In the genomic region with DNA sequence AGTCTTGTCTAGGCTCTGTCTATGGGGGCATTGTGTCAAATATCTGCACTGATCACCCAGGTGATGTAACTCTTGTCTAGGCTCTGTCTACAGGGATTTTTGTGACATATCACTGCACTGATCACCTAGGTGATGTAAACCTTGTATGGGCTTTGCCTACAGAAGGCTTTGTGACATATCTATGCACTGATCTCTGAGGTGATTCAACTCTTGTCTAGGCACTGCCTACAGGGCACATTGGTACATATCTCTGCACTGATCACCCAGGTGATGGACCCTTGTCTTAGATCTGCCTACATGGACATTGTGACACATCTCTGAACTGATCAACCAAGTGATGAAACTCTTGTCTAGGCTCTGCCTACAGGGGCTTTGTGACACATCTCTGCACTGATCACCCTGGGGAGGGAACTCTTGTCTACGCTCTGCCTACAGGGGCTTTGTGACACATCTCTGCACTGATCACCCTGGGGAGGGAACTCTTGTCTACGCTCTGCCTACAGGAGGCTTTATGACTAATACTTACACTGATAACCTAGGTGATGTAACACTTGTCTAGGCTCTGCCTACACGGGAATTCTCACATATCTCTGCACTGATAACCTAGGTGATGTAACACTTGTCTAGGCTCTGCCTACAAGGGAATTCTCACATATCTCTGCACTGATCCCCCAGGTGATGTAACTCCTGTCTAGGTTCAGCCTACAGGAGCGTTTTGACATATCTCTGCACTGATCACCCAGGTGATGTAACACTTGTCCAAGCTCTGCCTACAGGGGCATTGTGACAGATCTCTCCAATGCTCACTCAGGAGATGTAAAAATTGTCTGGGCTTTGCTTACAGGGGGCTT, we compare ENCODE assay signal across 1 cellular context.
TF ChIP-seq lines count a peak whose summit lies in the region.
"Not testable (repeated sequence)": the region's sequence is repeated elsewhere in the genome, so short reads cannot be mapped to it uniquely, and the experiment has no call there.

No MANE protein-coding gene starts in this region.

TF ChIP-seq in K562, 482 proteins besides CTCF, POLR2A, EP300 and RAD21 (continued from another document):
- TF ChIP-seq, protein P1, sequence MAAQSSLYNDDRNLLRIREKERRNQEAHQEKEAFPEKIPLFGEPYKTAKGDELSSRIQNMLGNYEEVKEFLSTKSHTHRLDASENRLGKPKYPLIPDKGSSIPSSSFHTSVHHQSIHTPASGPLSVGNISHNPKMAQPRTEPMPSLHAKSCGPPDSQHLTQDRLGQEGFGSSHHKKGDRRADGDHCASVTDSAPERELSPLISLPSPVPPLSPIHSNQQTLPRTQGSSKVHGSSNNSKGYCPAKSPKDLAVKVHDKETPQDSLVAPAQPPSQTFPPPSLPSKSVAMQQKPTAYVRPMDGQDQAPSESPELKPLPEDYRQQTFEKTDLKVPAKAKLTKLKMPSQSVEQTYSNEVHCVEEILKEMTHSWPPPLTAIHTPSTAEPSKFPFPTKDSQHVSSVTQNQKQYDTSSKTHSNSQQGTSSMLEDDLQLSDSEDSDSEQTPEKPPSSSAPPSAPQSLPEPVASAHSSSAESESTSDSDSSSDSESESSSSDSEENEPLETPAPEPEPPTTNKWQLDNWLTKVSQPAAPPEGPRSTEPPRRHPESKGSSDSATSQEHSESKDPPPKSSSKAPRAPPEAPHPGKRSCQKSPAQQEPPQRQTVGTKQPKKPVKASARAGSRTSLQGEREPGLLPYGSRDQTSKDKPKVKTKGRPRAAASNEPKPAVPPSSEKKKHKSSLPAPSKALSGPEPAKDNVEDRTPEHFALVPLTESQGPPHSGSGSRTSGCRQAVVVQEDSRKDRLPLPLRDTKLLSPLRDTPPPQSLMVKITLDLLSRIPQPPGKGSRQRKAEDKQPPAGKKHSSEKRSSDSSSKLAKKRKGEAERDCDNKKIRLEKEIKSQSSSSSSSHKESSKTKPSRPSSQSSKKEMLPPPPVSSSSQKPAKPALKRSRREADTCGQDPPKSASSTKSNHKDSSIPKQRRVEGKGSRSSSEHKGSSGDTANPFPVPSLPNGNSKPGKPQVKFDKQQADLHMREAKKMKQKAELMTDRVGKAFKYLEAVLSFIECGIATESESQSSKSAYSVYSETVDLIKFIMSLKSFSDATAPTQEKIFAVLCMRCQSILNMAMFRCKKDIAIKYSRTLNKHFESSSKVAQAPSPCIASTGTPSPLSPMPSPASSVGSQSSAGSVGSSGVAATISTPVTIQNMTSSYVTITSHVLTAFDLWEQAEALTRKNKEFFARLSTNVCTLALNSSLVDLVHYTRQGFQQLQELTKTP (IDR thresholded peaks at IDR 0.05; ENCODE audit: low read depth in 1 of 2, partially characterized antibody in 2 of 2), result peak in 1 of 2 experiments; percentile 72
- peak; percentile 26; the same call in 1 of the 2 replicates for TF ChIP-seq TRIM28 (IDR thresholded peaks at IDR 0.05)
- peak; percentile 22; the same call in 1 of the 2 replicates for TF ChIP-seq EP400 (IDR thresholded peaks at IDR 0.05)
- TF ChIP-seq ARID1B (IDR thresholded peaks at IDR 0.05), result peak; percentile 67
- peak; percentile 98 for TF ChIP-seq ZEB2 (IDR thresholded peaks at IDR 0.05)
- peak; percentile 62 for TF ChIP-seq CXXC5 (CRISPR knock-in tag; IDR thresholded peaks at IDR 0.05)
- peak; percentile 59 for TF ChIP-seq DPF2 (IDR thresholded peaks at IDR 0.05)
- peak; percentile 72; the same call in 1 of the 2 replicates for TF ChIP-seq FOSL1 (tag; conservative IDR thresholded peaks at IDR 0.05)
- TF ChIP-seq SMARCC2 (IDR thresholded peaks at IDR 0.05; ENCODE audit: low read depth), result peak; percentile 65; the same call in 1 of the 2 replicates
- TF ChIP-seq MEIS2 (IDR thresholded peaks at IDR 0.05; ENCODE audit: partially characterized antibody), result peak; percentile 12
- peak; percentile 78 for TF ChIP-seq JUND (IDR thresholded peaks at IDR 0.05; ENCODE audit: borderline replicate concordance, low read depth, low read length)
- TF ChIP-seq JUND (tag; IDR thresholded peaks at IDR 0.05; ENCODE audit: borderline replicate concordance, low read depth, low read length), result peak; percentile 70; the same call in 1 of the 3 replicates
- TF ChIP-seq SMARCA4 (IDR thresholded peaks at IDR 0.05), result peak; percentile 82; the same call in 1 of the 2 replicates
- TF ChIP-seq RCOR1 (IDR thresholded peaks at IDR 0.05; ENCODE audit: borderline replicate concordance in 1 of 2, low read depth in 2 of 2, low read length in 2 of 2), result peak in 1 of 2 experiments; percentile 41; a peak in 1 of 4 replicates
- TF ChIP-seq MTA1 (IDR thresholded peaks at IDR 0.05; ENCODE audit: borderline replicate concordance), result peak; percentile 64; the same call in 1 of the 2 replicates
- TF ChIP-seq TBL1XR1 (IDR thresholded peaks at IDR 0.05; ENCODE audit: low read length in 2 of 2), result peak in 1 of 2 experiments; percentile 37; a peak in 1 of 4 replicates
- TF ChIP-seq, protein P2, sequence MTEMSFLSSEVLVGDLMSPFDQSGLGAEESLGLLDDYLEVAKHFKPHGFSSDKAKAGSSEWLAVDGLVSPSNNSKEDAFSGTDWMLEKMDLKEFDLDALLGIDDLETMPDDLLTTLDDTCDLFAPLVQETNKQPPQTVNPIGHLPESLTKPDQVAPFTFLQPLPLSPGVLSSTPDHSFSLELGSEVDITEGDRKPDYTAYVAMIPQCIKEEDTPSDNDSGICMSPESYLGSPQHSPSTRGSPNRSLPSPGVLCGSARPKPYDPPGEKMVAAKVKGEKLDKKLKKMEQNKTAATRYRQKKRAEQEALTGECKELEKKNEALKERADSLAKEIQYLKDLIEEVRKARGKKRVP (CRISPR knock-in tag; IDR thresholded peaks at IDR 0.05), result 0 out of 2 replicates have a peak, but pooled peaks have one; percentile 41
- TF ChIP-seq SMARCE1 (IDR thresholded peaks at IDR 0.05), result peak; percentile 55; the same call in 1 of the 2 replicates
- TF ChIP-seq HDAC3 (IDR thresholded peaks at IDR 0.05; ENCODE audit: borderline replicate concordance, partially characterized antibody), result peak; percentile 90
- TF ChIP-seq, protein P3, sequence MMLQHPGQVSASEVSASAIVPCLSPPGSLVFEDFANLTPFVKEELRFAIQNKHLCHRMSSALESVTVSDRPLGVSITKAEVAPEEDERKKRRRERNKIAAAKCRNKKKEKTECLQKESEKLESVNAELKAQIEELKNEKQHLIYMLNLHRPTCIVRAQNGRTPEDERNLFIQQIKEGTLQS (IDR thresholded peaks at IDR 0.05), result peak; percentile 98
- TF ChIP-seq, protein P3 (CRISPR knock-in tag; conservative IDR thresholded peaks at IDR 0.05), result not testable (repeated sequence)
- peak; percentile 80 for TF ChIP-seq HDAC2 (IDR thresholded peaks at IDR 0.05)
- TF ChIP-seq CTBP1 (IDR thresholded peaks at IDR 0.05; ENCODE audit: borderline replicate concordance), result peak; percentile 97
- TF ChIP-seq ATF7 (IDR thresholded peaks at IDR 0.05), result peak; percentile 94
- peak; percentile 84 for TF ChIP-seq CEBPG (CRISPR knock-in tag; IDR thresholded peaks at IDR 0.05)
- TF ChIP-seq CEBPG (tag; conservative IDR thresholded peaks at IDR 0.05 in 1 of 2, IDR thresholded peaks at IDR 0.05 in 1 of 2), result peak; percentile 83 to 90
- TF ChIP-seq, protein P4, sequence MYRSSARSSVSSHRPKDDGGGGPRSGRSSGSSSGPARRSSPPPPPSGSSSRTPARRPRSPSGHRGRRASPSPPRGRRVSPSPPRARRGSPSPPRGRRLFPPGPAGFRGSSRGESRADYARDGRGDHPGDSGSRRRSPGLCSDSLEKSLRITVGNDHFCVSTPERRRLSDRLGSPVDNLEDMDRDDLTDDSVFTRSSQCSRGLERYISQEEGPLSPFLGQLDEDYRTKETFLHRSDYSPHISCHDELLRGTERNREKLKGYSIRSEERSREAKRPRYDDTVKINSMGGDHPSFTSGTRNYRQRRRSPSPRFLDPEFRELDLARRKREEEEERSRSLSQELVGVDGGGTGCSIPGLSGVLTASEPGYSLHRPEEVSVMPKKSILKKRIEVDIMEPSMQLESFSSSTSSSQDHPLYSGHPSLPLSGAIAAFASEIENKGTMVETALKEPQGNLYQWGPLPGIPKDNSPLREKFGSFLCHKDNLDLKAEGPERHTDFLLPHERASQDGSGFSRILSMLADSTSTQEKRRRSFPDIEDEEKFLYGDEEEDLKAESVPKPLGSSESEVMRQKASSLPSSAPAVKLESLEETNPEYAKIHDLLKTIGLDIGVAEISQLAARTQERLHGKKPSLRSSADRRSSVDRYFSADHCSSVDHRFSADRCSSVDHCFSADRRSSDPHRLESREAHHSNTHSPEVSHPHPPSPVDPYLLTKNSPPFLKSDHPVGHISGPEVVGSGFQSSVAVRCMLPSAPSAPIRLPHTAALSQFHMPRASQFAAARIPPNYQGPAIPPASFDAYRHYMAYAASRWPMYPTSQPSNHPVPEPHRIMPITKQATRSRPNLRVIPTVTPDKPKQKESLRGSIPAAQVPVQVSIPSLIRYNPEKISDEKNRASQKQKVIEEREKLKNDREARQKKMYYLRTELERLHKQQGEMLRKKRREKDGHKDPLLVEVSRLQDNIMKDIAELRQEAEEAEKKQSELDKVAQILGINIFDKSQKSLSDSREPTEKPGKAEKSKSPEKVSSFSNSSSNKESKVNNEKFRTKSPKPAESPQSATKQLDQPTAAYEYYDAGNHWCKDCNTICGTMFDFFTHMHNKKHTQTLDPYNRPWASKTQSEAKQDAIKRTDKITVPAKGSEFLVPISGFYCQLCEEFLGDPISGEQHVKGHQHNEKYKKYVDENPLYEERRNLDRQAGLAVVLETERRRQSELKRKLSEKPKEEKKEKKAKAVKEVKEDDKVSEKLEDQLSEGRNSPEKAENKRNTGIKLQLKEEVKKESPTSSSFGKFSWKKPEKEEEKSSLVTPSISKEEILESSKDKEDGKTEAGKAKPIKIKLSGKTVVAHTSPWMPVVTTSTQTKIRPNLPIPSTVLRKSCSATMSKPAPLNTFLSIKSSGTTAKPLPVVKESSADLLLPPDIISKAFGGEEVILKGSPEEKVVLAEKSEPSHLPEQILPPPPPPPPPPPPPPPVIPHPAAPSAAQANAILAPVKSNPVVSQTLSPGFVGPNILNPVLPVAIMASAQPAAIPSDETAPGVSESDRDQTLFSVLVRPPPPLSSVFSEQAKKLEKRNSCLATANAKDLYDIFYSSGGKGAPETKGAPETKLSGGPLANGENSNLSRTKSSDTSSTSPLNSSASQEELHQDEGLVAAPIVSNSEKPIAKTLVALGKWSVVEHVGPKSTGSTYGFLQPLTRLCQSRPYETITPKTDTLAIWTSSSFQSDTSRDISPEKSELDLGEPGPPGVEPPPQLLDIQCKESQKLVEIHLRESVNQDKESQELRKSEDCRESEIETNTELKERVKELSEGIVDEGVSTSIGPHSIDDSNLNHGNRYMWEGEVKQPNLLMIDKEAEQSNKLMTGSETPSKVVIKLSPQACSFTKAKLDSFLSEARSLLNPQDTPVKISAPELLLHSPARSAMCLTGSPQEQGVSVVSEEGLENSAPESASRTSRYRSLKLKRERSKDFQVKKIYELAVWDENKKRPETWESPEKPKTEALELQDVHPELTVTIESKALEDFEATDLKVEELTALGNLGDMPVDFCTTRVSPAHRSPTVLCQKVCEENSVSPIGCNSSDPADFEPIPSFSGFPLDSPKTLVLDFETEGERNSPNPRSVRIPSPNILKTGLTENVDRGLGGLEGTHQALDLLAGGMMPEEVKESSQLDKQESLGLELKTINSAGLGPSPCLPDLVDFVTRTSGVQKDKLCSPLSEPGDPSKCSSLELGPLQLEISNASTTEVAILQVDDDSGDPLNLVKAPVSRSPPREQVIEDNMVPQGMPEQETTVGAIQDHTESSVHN (IDR thresholded peaks at IDR 0.05; ENCODE audit: borderline replicate concordance in 1 of 2, low read depth in 1 of 2), result peak in 1 of 2 experiments; percentile 98; a peak in 2 of 4 replicates
- TF ChIP-seq CEBPB (tag; IDR thresholded peaks at IDR 0.05), result peak; percentile 85
- TF ChIP-seq TRIM24 (IDR thresholded peaks at IDR 0.05), result peak; percentile 88 to 97; a peak in 3 of 4 replicates
- peak; percentile 22; the same call in 1 of the 2 replicates for TF ChIP-seq LEF1 (IDR thresholded peaks at IDR 0.05)
- peak; percentile 98 for TF ChIP-seq SMAD4 (CRISPR knock-in tag; conservative IDR thresholded peaks at IDR 0.05)
- TF ChIP-seq SOX6 (IDR thresholded peaks at IDR 0.05), result peak; percentile 86
- peak; percentile 19 for TF ChIP-seq TAF9B (IDR thresholded peaks at IDR 0.05; ENCODE audit: partially characterized antibody)
- TF ChIP-seq JUN (IDR thresholded peaks at IDR 0.05; ENCODE audit: borderline replicate concordance, low read depth, low read length), result 0 out of 2 replicates have a peak, but pooled peaks have one; percentile 6
- not testable (repeated sequence) for TF ChIP-seq JUN (CRISPR knock-in tag; IDR thresholded peaks at IDR 0.05; ENCODE audit: borderline replicate concordance)
